ENCODE assay signal across 10 cellular contexts in the genomic region with DNA sequence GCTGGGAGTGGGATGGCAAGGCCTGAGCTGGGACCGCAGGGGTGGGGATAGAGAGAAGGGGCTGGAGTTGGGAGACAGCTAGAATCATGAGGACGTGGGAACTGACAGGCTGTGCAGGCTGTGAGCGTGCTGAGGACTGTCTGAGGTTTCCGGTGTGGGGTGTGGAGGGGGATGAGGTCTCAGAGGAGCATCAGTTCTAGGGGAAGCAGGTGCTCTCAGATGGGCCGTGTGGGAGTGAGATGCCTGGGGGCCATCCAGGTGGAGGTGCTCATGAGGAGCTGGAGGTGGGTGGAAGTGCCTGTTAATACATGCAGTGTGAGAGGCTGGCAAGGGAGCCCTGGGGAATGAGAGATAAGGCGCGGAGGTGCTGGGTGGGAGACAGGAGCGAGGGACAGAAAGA. TPM values are rescaled to one million over a fixed set of nuclear protein-coding genes. Genes with fewer than 3 reads are reported as not detected.
DNase-seq lines count a peak whose midpoint lies in the region; ATAC-seq and TF ChIP-seq lines count a peak whose summit lies in the region.
"Had no signal": no experiment of that assay in that cellular context is flagged by ENCODE, and none has a peak within 500 bp of the region (broad histone marks: within the 10 kb centered on the region; RNA-seq: fewer than 3 reads in every experiment).

No MANE protein-coding gene starts in this region.

- CTCF ChIA-PET in activated naive CD4-positive, alpha-beta T cell treated with anti-CD3 and anti-CD28 coated beads, Interleukin-2, amount 10 ng/mL, durations not matched to agents 7 days and 5 days (lab: Charles Lee) = interaction anchor here (0.6 to 3.7 kb wide), 4 partner anchors 10 to 16 kb away, joined by 3 to 26 read pairs (median 4); no protein-coding TSS in a partner anchor

- H3K4me1 ChIP-seq in body of pancreas = peaks cover 4% of the 10 kb centered on the region
- peaks cover 0 to 8% of the 10 kb centered on the region in 2 donors for H3K4me1 ChIP-seq in thyroid gland

- TF ChIP-seq CTCF in body of pancreas (IDR thresholded peaks at IDR 0.05) (no peak), thyroid gland (IDR thresholded peaks at IDR 0.05) (no peak)

- intact Hi-C loops in body of pancreas (cut with DNase I) = no loop called here
- intact Hi-C loops in thyroid gland (cut with DNase I) = no loop called here

- 59 to 80% methylated on average over 8 of the region's 8 CpGs for WGBS in body of pancreas, 2 donors
- WGBS in thyroid gland, 2 donors = 76 to 84% methylated on average over 8 of the region's 8 CpGs

- H3K9me3 Mint-ChIP-seq in activated naive CD4-positive, alpha-beta T cell treated with anti-CD3 and anti-CD28 coated beads, Interleukin-2, amount 10 ng/mL, durations not matched to agents 7 days and 5 days = no peaks in the 10 kb centered on the region

- DNase-seq in T-helper 17 cell (peak in 2 of 3 donors; percentile 35 to 36), body of pancreas (no peak), thyroid gland (no peak)
- peak; percentile 73 for DNase-seq in activated naive CD4-positive, alpha-beta T cell treated with anti-CD3 and anti-CD28 coated beads, Interleukin-2, amount 10 ng/mL, durations not matched to agents 7 days and 5 days
- DNase-seq in stimulated activated CD8-positive, alpha-beta memory T cell treated with anti-CD3 and anti-CD28 coated beads, Interleukin-7, amount 100 ng/mL, for 4 hours (ENCODE audit: low read depth in 2 of 2) = peak; percentile 34 to 38
- DNase-seq: heart left ventricle, NCI-H446 had no signal

- H3K9me3 ChIP-seq in T-helper 17 cell (ENCODE audit: control insufficient read depth, low read length, poor library complexity, severe bottlenecking) (no peaks in the 10 kb centered on the region), body of pancreas (no peaks in the 10 kb centered on the region), thyroid gland (no peaks in the 10 kb centered on the region)
- H3K9me3 ChIP-seq: heart left ventricle, neutrophil had no signal

- no peak for TF ChIP-seq POLR2A in body of pancreas (IDR thresholded peaks at IDR 0.05)
- TF ChIP-seq POLR2A in thyroid gland (IDR thresholded peaks at IDR 0.05) = no peak

- ATAC-seq in GM19351 (IDR thresholded peaks at IDR 0.05; ENCODE audit: unreplicated experiment) = peak; percentile 68
- peak; percentile 64 for ATAC-seq in T-helper 17 cell
- no peak for ATAC-seq in body of pancreas
- no peak for ATAC-seq in SK-N-SH treated with all-trans-retinoic acid at 6 μM for 48 hours
- ATAC-seq: heart left ventricle had no signal

- no peaks in the 10 kb centered on the region for H3K27me3 ChIP-seq in body of pancreas
- no peaks in the 10 kb centered on the region for H3K27me3 ChIP-seq in thyroid gland
- H3K27me3 ChIP-seq: neutrophil had no signal

- H3K27ac ChIP-seq in body of pancreas (no peak overlapping the region), thyroid gland (no peak overlapping the region)
- H3K27ac ChIP-seq: heart left ventricle had no signal

- H3K27me3 Mint-ChIP-seq in T-helper 17 cell = no peaks in the 10 kb centered on the region
- peaks cover 28% of the 10 kb centered on the region for H3K27me3 Mint-ChIP-seq in activated naive CD4-positive, alpha-beta T cell treated with anti-CD3 and anti-CD28 coated beads, Interleukin-2, amount 10 ng/mL, durations not matched to agents 7 days and 5 days

- H3K36me3 ChIP-seq in body of pancreas (replicated peaks in 1 of 2; ENCODE audit: insufficient read depth in 1 of 2, low read depth in 2 of 2) (no peaks in the 10 kb centered on the region), thyroid gland (no peaks in the 10 kb centered on the region)
- H3K36me3 ChIP-seq: heart left ventricle, neutrophil had no signal

- peak overlapping the region; percentile 88 for H3K4me3 Mint-ChIP-seq in T-helper 17 cell
- peak overlapping the region; percentile 27 for H3K4me3 Mint-ChIP-seq in activated naive CD4-positive, alpha-beta T cell treated with anti-CD3 and anti-CD28 coated beads, Interleukin-2, amount 10 ng/mL, durations not matched to agents 7 days and 5 days

- peaks cover 27% of the 10 kb centered on the region for H3K4me1 Mint-ChIP-seq in T-helper 17 cell
- peaks cover 49% of the 10 kb centered on the region for H3K4me1 Mint-ChIP-seq in activated naive CD4-positive, alpha-beta T cell treated with anti-CD3 and anti-CD28 coated beads, Interleukin-2, amount 10 ng/mL, durations not matched to agents 7 days and 5 days

- H3K27ac Mint-ChIP-seq in T-helper 17 cell = peak overlapping the region; percentile 96
- H3K27ac Mint-ChIP-seq in activated naive CD4-positive, alpha-beta T cell treated with anti-CD3 and anti-CD28 coated beads, Interleukin-2, amount 10 ng/mL, durations not matched to agents 7 days and 5 days = peak overlapping the region; percentile 2

- H3K4me3 ChIP-seq in body of pancreas (no peak overlapping the region), thyroid gland (replicated peaks in 1 of 3) (no peak overlapping the region)
- H3K4me3 ChIP-seq: heart left ventricle had no signal

- H3K36me3 Mint-ChIP-seq in T-helper 17 cell (ENCODE audit: low read depth) = no peaks in the 10 kb centered on the region
- no peaks in the 10 kb centered on the region for H3K36me3 Mint-ChIP-seq in activated naive CD4-positive, alpha-beta T cell treated with anti-CD3 and anti-CD28 coated beads, Interleukin-2, amount 10 ng/mL, durations not matched to agents 7 days and 5 days

TF ChIP-seq in SK-N-SH treated with all-trans-retinoic acid at 6 μM for 48 hours, 23 proteins besides CTCF, POLR2A, EP300 and RAD21:
- no peak for TF ChIP-seq GLIS3 (CRISPR knock-in tag; IDR thresholded peaks at IDR 0.05)
- TF ChIP-seq, protein P1, sequence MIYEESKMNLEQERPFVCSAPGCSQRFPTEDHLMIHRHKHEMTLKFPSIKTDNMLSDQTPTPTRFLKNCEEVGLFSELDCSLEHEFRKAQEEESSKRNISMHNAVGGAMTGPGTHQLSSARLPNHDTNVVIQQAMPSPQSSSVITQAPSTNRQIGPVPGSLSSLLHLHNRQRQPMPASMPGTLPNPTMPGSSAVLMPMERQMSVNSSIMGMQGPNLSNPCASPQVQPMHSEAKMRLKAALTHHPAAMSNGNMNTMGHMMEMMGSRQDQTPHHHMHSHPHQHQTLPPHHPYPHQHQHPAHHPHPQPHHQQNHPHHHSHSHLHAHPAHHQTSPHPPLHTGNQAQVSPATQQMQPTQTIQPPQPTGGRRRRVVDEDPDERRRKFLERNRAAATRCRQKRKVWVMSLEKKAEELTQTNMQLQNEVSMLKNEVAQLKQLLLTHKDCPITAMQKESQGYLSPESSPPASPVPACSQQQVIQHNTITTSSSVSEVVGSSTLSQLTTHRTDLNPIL (CRISPR knock-in tag; IDR thresholded peaks at IDR 0.05; ENCODE audit: low read depth) = no peak
- no peak for TF ChIP-seq ZNF8 (CRISPR knock-in tag; IDR thresholded peaks at IDR 0.05)
- TF ChIP-seq, protein P2, sequence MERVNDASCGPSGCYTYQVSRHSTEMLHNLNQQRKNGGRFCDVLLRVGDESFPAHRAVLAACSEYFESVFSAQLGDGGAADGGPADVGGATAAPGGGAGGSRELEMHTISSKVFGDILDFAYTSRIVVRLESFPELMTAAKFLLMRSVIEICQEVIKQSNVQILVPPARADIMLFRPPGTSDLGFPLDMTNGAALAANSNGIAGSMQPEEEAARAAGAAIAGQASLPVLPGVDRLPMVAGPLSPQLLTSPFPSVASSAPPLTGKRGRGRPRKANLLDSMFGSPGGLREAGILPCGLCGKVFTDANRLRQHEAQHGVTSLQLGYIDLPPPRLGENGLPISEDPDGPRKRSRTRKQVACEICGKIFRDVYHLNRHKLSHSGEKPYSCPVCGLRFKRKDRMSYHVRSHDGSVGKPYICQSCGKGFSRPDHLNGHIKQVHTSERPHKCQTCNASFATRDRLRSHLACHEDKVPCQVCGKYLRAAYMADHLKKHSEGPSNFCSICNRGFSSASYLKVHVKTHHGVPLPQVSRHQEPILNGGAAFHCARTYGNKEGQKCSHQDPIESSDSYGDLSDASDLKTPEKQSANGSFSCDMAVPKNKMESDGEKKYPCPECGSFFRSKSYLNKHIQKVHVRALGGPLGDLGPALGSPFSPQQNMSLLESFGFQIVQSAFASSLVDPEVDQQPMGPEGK (CRISPR knock-in tag; IDR thresholded peaks at IDR 0.05; ENCODE audit: borderline replicate concordance) = no peak
- no peak for TF ChIP-seq ZNF70 (CRISPR knock-in tag; IDR thresholded peaks at IDR 0.05)
- TF ChIP-seq BACH2 (CRISPR knock-in tag; IDR thresholded peaks at IDR 0.05; ENCODE audit: borderline replicate concordance) = no peak
- TF ChIP-seq CSDC2 (CRISPR knock-in tag; IDR thresholded peaks at IDR 0.05) = no peak
- no peak for TF ChIP-seq OSR1 (CRISPR knock-in tag; IDR thresholded peaks at IDR 0.05)
- no peak for TF ChIP-seq SNAI2 (CRISPR knock-in tag; IDR thresholded peaks at IDR 0.05)
- no peak for TF ChIP-seq TCF4 (CRISPR knock-in tag; IDR thresholded peaks at IDR 0.05; ENCODE audit: borderline replicate concordance)
- no peak for TF ChIP-seq ISL1 (CRISPR knock-in tag; IDR thresholded peaks at IDR 0.05)
- TF ChIP-seq, protein P3, sequence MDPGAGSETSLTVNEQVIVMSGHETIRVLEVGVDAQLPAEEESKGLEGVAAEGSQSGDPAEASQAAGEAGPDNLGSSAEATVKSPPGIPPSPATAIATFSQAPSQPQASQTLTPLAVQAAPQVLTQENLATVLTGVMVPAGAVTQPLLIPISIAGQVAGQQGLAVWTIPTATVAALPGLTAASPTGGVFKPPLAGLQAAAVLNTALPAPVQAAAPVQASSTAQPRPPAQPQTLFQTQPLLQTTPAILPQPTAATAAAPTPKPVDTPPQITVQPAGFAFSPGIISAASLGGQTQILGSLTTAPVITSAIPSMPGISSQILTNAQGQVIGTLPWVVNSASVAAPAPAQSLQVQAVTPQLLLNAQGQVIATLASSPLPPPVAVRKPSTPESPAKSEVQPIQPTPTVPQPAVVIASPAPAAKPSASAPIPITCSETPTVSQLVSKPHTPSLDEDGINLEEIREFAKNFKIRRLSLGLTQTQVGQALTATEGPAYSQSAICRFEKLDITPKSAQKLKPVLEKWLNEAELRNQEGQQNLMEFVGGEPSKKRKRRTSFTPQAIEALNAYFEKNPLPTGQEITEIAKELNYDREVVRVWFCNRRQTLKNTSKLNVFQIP (CRISPR knock-in tag; IDR thresholded peaks at IDR 0.05; ENCODE audit: borderline replicate concordance, low read depth) = no peak
- TF ChIP-seq ZFP30 (CRISPR knock-in tag; IDR thresholded peaks at IDR 0.05) = no peak
TF ChIP-seq in SK-N-SH treated with all-trans-retinoic acid at 6 μM for 48 hours: peak in this region for 0.

RNA-seq across cellular contexts. Expression of a gene that starts 27.2 kb away (rescaled TPM):
- total RNA-seq in T-helper 17 cell = under 1 TPM; 0.22 to 0.31 TPM
- total RNA-seq in body of pancreas = not detected
- under 1 TPM in 2 of 4 donors, not detected in 2; 0.13 to 0.21 TPM for total RNA-seq in thyroid gland

RNA-seq across cellular contexts. Expression of a gene that starts 50.1 kb away (rescaled TPM):
- 10 to 100 TPM; 10.2 to 14.3 TPM for total RNA-seq in T-helper 17 cell
- 10 to 100 TPM in 1 of 2 donors, 1 to 10 TPM in 1; 9.1 to 12.9 TPM for total RNA-seq in body of pancreas
- total RNA-seq in thyroid gland = 10 to 100 TPM in 3 of 4 donors, 1 to 10 TPM in 1; 5.5 to 31.9 (median 19.4) TPM

RNA-seq across cellular contexts. Expression of a gene that starts 55.0 kb away (rescaled TPM):
- 10 to 100 TPM; 21.8 to 34.2 TPM for total RNA-seq in T-helper 17 cell
- total RNA-seq in body of pancreas = under 1 TPM; 0.52 to 0.99 TPM
- under 1 TPM in 1 of 4 donors, not detected in 3; 0.54 TPM for total RNA-seq in thyroid gland

Comparison
In these comparisons a context has a peak if more than half of its experiments do, and no peak if none do; other contexts are left out.
1. ATAC-seq: peak in GM19351 (single experiment) and T-helper 17 cell (single experiment); none in body of pancreas (single experiment) and SK-N-SH treated with all-trans-retinoic acid at 6 μM for 48 hours (single experiment).
2. DNase-seq: peak in T-helper 17 cell (2 of 3), activated naive CD4-positive, alpha-beta T cell treated with anti-CD3 and anti-CD28 coated beads, Interleukin-2, amount 10 ng/mL, durations not matched to agents 7 days and 5 days (single experiment) and stimulated activated CD8-positive, alpha-beta memory T cell treated with anti-CD3 and anti-CD28 coated beads, Interleukin-7, amount 100 ng/mL, for 4 hours (2 of 2); none in body of pancreas (0 of 4) and thyroid gland (0 of 2).
3. RNA of a gene that starts 55.0 kb away (total RNA-seq): 21.8 to 34.2 TPM in T-helper 17 cell; 0.52 to 0.99 TPM in body of pancreas and 0.54 TPM in thyroid gland; every median in the first group is over 10 times any median in the second.